In genomic region chr12:39620664-39621658, GRCh38 we compare ENCODE assay signal across 1 cellular context.
TF ChIP-seq lines count a peak whose summit lies in the region.

No MANE protein-coding gene starts in this region.

TF ChIP-seq in H1, 55 proteins besides CTCF, POLR2A, EP300 and RAD21 (continued from another document):
- TF ChIP-seq CHD7 (IDR thresholded peaks at IDR 0.05; ENCODE audit: insufficient replicate concordance, low read length): no peak
- no peak for TF ChIP-seq EZH2 (IDR thresholded peaks at IDR 0.05; ENCODE audit: low read depth, low read length, severe bottlenecking)
- TF ChIP-seq CHD2 (IDR thresholded peaks at IDR 0.05; ENCODE audit: low read length): no peak
- TF ChIP-seq CBX5 (IDR thresholded peaks at IDR 0.05; ENCODE audit: low read depth, low read length): no peak
- TF ChIP-seq RXRA (IDR thresholded peaks at IDR 0.05; ENCODE audit: insufficient read depth, low read depth, low read length): no peak
- TF ChIP-seq POLR2AphosphoS5 (IDR thresholded peaks at IDR 0.05; ENCODE audit: low read depth, low read length): no peak
- TF ChIP-seq MAFK (IDR thresholded peaks at IDR 0.05; ENCODE audit: low read depth, low read length): no peak
- no peak for TF ChIP-seq EGR1 (IDR thresholded peaks at IDR 0.05; ENCODE audit: borderline replicate concordance, low read depth, low read length)
- TF ChIP-seq KDM4A (IDR thresholded peaks at IDR 0.05; ENCODE audit: low read depth, low read length, severe bottlenecking): no peak
- no peak for TF ChIP-seq SAP30 (IDR thresholded peaks at IDR 0.05; ENCODE audit: insufficient read depth, insufficient replicate concordance, low read length)
- no peak for TF ChIP-seq CHD1 (IDR thresholded peaks at IDR 0.05; ENCODE audit: low read depth, low read length)
- TF ChIP-seq ASH2L (IDR thresholded peaks at IDR 0.05; ENCODE audit: low read length): no peak
- TF ChIP-seq ZNF274 (IDR thresholded peaks at IDR 0.05; ENCODE audit: borderline replicate concordance, extremely low read depth, low read length): no peak
